In the genomic region with DNA sequence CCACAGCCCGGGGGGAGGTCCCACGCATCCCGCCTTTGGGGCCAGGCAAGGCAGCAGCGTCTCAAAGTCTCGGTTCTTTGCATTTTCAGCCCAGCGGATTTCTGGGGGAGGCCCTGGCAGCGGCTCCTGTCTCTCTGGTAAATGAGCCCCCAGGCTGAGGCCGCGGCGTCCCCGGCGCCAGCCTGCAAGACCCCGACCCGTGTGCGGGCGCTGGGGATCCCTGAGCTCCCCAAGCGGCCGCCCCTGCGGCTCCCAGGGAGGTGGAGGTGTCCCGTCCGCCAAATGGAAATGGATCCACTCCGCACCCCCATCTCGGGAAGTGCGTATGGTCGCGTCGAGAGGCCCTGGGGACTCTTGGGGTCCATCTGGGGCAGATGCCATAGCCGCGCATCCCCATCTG, we compare ENCODE assay signal across 15 cellular contexts. TPM values are rescaled to one million over a fixed set of nuclear protein-coding genes. Genes with fewer than 3 reads are reported as not detected.
DNase-seq lines count a peak whose midpoint lies in the region; TF ChIP-seq lines count a peak whose summit lies in the region.
"Had no signal": no experiment of that assay in that cellular context is flagged by ENCODE, and none has a peak within 500 bp of the region (broad histone marks: within the 10 kb centered on the region; RNA-seq: fewer than 3 reads in every experiment).

No MANE protein-coding gene starts in this region.

- H3K79me2 ChIP-seq in parathyroid adenoma (no peaks in the 10 kb centered on the region), MM.1S (ENCODE audit: low read length) (no peaks in the 10 kb centered on the region)

- peak overlapping the region in 2 of 3 experiments; percentile 57 to 65 for H3K27ac Mint-ChIP-seq in nephron
- H3K27ac Mint-ChIP-seq: CD8-positive, alpha-beta T cell had no signal

- no peak for DNase-seq in colonic mucosa
- DNase-seq in NOMO-1 treated with dmso at 0.1 percent for 144 hours (lab: John Stamatoyannopoulos, UW; ENCODE audit: unreplicated experiment), result no peak
- DNase-seq in nucleus accumbens (lab: John Stamatoyannopoulos, UW), result no peak
- no peak for DNase-seq in MM.1S
- DNase-seq: CD8-positive, alpha-beta T cell; COR-L47; DND-41; GDM1 had no signal

- no peak for TF ChIP-seq CTCF in VCaP (conservative IDR thresholded peaks at IDR 0.05)
- no peak for TF ChIP-seq CTCF in colonic mucosa (IDR thresholded peaks at IDR 0.05)
- no peak for TF ChIP-seq CTCF in nephron (IDR thresholded peaks at IDR 0.05; ENCODE audit: unreplicated experiment in 3 of 3)
- TF ChIP-seq CTCF in parathyroid adenoma (IDR thresholded peaks at IDR 0.05), result no peak
- no peak for TF ChIP-seq CTCF in MM.1S (IDR thresholded peaks at IDR 0.05; ENCODE audit: low read length)

- no peaks in the 10 kb centered on the region for H4K20me1 ChIP-seq in MM.1S (ENCODE audit: insufficient read depth, low read length)

- H3K9ac ChIP-seq in colonic mucosa (ENCODE audit: low read depth in 2 of 2, low read length in 2 of 2) (peak overlapping the region in 1 of 2 donors; percentile 12), parathyroid adenoma (no peak overlapping the region), MM.1S (ENCODE audit: low read length) (no peak overlapping the region)

- H3K36me3 Mint-ChIP-seq in nephron (ENCODE audit: low read depth), result no peaks in the 10 kb centered on the region
- H3K36me3 Mint-ChIP-seq: CD8-positive, alpha-beta T cell had no signal

- H3K4me1 ChIP-seq in colonic mucosa, result peaks cover 28% of the 10 kb centered on the region
- H3K4me1 ChIP-seq in parathyroid adenoma, result peaks cover 39% of the 10 kb centered on the region
- no peaks in the 10 kb centered on the region for H3K4me1 ChIP-seq in MM.1S (ENCODE audit: low read length)
- H3K4me1 ChIP-seq: A549, HAP-1 had no signal

- no peaks in the 10 kb centered on the region for H3K9me3 Mint-ChIP-seq in nephron
- H3K9me3 Mint-ChIP-seq: CD14-positive monocyte; CD8-positive, alpha-beta T cell had no signal

- peaks cover 4% of the 10 kb centered on the region for H3K27me3 Mint-ChIP-seq in nephron (ENCODE audit: low read depth)

- no peaks in the 10 kb centered on the region for H3K36me3 ChIP-seq in colonic mucosa
- H3K36me3 ChIP-seq in parathyroid adenoma (ENCODE audit: control insufficient read depth, insufficient read depth, low read length), result no peaks in the 10 kb centered on the region
- no peaks in the 10 kb centered on the region for H3K36me3 ChIP-seq in MM.1S (replicated peaks; ENCODE audit: insufficient read depth, low read length)
- H3K36me3 ChIP-seq: BE2C, HAP-1 had no signal

- H3K4me1 Mint-ChIP-seq in nephron, result peaks cover 26% of the 10 kb centered on the region
- H3K4me1 Mint-ChIP-seq: CD14-positive monocyte had no signal

- H3K4me3 Mint-ChIP-seq in nephron, result no peak overlapping the region
- H3K4me3 Mint-ChIP-seq: CD14-positive monocyte; CD8-positive, alpha-beta T cell had no signal

- H3K27ac ChIP-seq in VCaP, result peak overlapping the region; percentile 93
- H3K27ac ChIP-seq in colonic mucosa, result peak overlapping the region; percentile 72
- H3K27ac ChIP-seq in parathyroid adenoma, result peak overlapping the region; percentile 79
- no peak overlapping the region for H3K27ac ChIP-seq in MM.1S (ENCODE audit: low read length)
- H3K27ac ChIP-seq: A549 had no signal

- peak overlapping the region; percentile 48 for H2AFZ ChIP-seq in parathyroid adenoma
- H2AFZ ChIP-seq in MM.1S (ENCODE audit: low read length), result no peak overlapping the region

- H3K4me3 ChIP-seq in colonic mucosa, result no peak overlapping the region
- H3K4me3 ChIP-seq in parathyroid adenoma (ENCODE audit: low read depth, low read length), result peak overlapping the region; percentile 25
- no peak overlapping the region for H3K4me3 ChIP-seq in MM.1S (ENCODE audit: low read length)
- H3K4me3 ChIP-seq: A549, HAP-1 had no signal

- H3K9me2 ChIP-seq in MM.1S (replicated peaks; ENCODE audit: insufficient read depth, low read length), result no peaks in the 10 kb centered on the region

- H3K27me3 ChIP-seq in colonic mucosa, result no peaks in the 10 kb centered on the region
- no peaks in the 10 kb centered on the region for H3K27me3 ChIP-seq in parathyroid adenoma (ENCODE audit: control insufficient read depth, insufficient read depth, low read length)
- no peaks in the 10 kb centered on the region for H3K27me3 ChIP-seq in MM.1S (replicated peaks; ENCODE audit: insufficient read depth, low read length)
- H3K27me3 ChIP-seq: BE2C had no signal

- intact Hi-C loops in colonic mucosa (cut with DNase I), result no loop called here

- no peaks in the 10 kb centered on the region for H3F3A ChIP-seq in MM.1S (ENCODE audit: insufficient read depth, low read length)

- no peaks in the 10 kb centered on the region for H3K9me3 ChIP-seq in colonic mucosa
- no peaks in the 10 kb centered on the region for H3K9me3 ChIP-seq in parathyroid adenoma (ENCODE audit: control insufficient read depth, low read length)
- H3K9me3 ChIP-seq in MM.1S (replicated peaks; ENCODE audit: insufficient read depth, low read length), result no peaks in the 10 kb centered on the region
- H3K9me3 ChIP-seq: A549, BE2C, HAP-1 had no signal

- H3K4me2 ChIP-seq in parathyroid adenoma (ENCODE audit: low read length) (peak overlapping the region; percentile 60), MM.1S (ENCODE audit: low read depth, low read length) (no peak overlapping the region)
- H3K4me2 ChIP-seq: A549 had no signal

RNA-seq across cellular contexts. Expression of a gene that starts 47.1 kb away (rescaled TPM):
- under 1 TPM in 1 of 2 donors, not detected in 1; 0.13 TPM for total RNA-seq in colonic mucosa
- total RNA-seq: CD8-positive, alpha-beta T cell had no signal
